8 cellular contexts compared by ENCODE assay signal in genomic region chr12:64610660-64611429, GRCh38. TPM values are rescaled to one million over a fixed set of nuclear protein-coding genes. Genes with fewer than 3 reads are reported as not detected.
DNase-seq lines count a peak whose midpoint lies in the region; ATAC-seq and TF ChIP-seq lines count a peak whose summit lies in the region.

No MANE protein-coding gene starts in this region.

- peaks cover 45 to 53% of the 10 kb centered on the region in 2 donors for H3K4me1 Mint-ChIP-seq in natural killer cell

- H3K9me3 Mint-ChIP-seq in natural killer cell = no peaks in the 10 kb centered on the region

- H3K36me3 Mint-ChIP-seq in natural killer cell = no peaks in the 10 kb centered on the region

- H3K4me3 ChIP-seq in subcutaneous abdominal adipose tissue (ENCODE audit: low read depth in 1 of 5, low read length in 5 of 5) = peak overlapping the region; percentile 81 to 87 (median 85)

- peak; percentile 32 for ATAC-seq in GM18861 (IDR thresholded peaks at IDR 0.05; ENCODE audit: unreplicated experiment)
- ATAC-seq in HG03066 (IDR thresholded peaks at IDR 0.05; ENCODE audit: low read depth, unreplicated experiment) = peak; percentile 42
- peak; percentile 61 for ATAC-seq in esophagus mucosa
- peak; percentile 67 to 81 (median 76) for ATAC-seq in natural killer cell

- H3K9ac ChIP-seq in subcutaneous abdominal adipose tissue (ENCODE audit: low read length in 5 of 5) = peak overlapping the region; percentile 83 to 95 (median 84)

- H3K27ac ChIP-seq in subcutaneous abdominal adipose tissue (ENCODE audit: low read depth, low read length) = peak overlapping the region; percentile 94

- peak overlapping the region; percentile 98 for H3K4me3 Mint-ChIP-seq in natural killer cell

- no peak for TF ChIP-seq CTCF in natural killer cell (IDR thresholded peaks at IDR 0.05)

- no peaks in the 10 kb centered on the region for H3K9me3 ChIP-seq in subcutaneous abdominal adipose tissue (ENCODE audit: control insufficient read depth in 5 of 5, low read length in 5 of 5)

- DNase-seq in AG08395 (ENCODE audit: low spot score) = peak; percentile 70
- DNase-seq in NCI-H774 (lab: John Stamatoyannopoulos, UW) = peak; percentile 51
- peak; percentile 84 for DNase-seq in activated CD8-positive, alpha-beta memory T cell treated with anti-CD3 and anti-CD28 coated beads, Interleukin-2, amount 50 U/mL, for 48 hours
- DNase-seq in natural killer cell = peak; percentile 76

- peak overlapping the region; percentile 90 to 97 for H3K27ac Mint-ChIP-seq in natural killer cell

- H3K27me3 Mint-ChIP-seq in natural killer cell (ENCODE audit: low read depth in 2 of 2) = no peaks in the 10 kb centered on the region

- intact Hi-C loops in natural killer cell (cut with micrococcal nuclease) = loop anchor here (1.0 to 5.0 kb wide), 5 partner anchors 58 to 106 kb away; no protein-coding TSS in a partner anchor

- H3K27me3 ChIP-seq in subcutaneous abdominal adipose tissue (ENCODE audit: control insufficient read depth in 5 of 5, insufficient read depth in 4 of 5, low read length in 5 of 5) = no peaks in the 10 kb centered on the region

- no peaks in the 10 kb centered on the region for H3K36me3 ChIP-seq in subcutaneous abdominal adipose tissue (ENCODE audit: control insufficient read depth in 5 of 5, insufficient read depth in 5 of 5, low read length in 5 of 5)

- H3K4me1 ChIP-seq in subcutaneous abdominal adipose tissue (ENCODE audit: control insufficient read depth in 5 of 5, insufficient read depth in 5 of 5, low read length in 5 of 5) = peaks cover 3 to 43% (median 40%) of the 10 kb centered on the region in 5 donors

RNA-seq across cellular contexts. Expression of gene RASSF3, which starts 0.6 kb away (rescaled TPM):
- total RNA-seq in esophagus mucosa (13.4 TPM), natural killer cell (100 to 1,000 TPM in 1 of 3 donors, 10 to 100 TPM in 2; 63.4 to 105 (median 80.5) TPM)

Comparison
In these comparisons a context has a peak if more than half of its experiments do, and no peak if none do; other contexts are left out.
1. Peak in every context shown above with its lines: DNase-seq, ATAC-seq, H3K4me3 ChIP-seq and H3K27ac ChIP-seq.